ENCODE assay signal across 14 cellular contexts in genomic region chr15:81887913-81888312, GRCh38.
DNase-seq lines count a peak whose midpoint lies in the region; ATAC-seq and TF ChIP-seq lines count a peak whose summit lies in the region.
"Had no signal": no experiment of that assay in that cellular context is flagged by ENCODE, and none has a peak within 500 bp of the region (broad histone marks: within the 10 kb centered on the region; RNA-seq: fewer than 3 reads in every experiment).

No MANE protein-coding gene starts in this region.

- H2AFZ ChIP-seq in MM.1S (ENCODE audit: low read length) = no peak overlapping the region

- H3K9me2 ChIP-seq in MM.1S (replicated peaks; ENCODE audit: insufficient read depth, low read length) = no peaks in the 10 kb centered on the region

- ATAC-seq in HG02981 (IDR thresholded peaks at IDR 0.05; ENCODE audit: unreplicated experiment) = no peak
- ATAC-seq: activated CD4-positive, CD25-positive, alpha-beta regulatory T cell treated with anti-CD3 and anti-CD28 coated beads, Interleukin-2, amount 50 U/mL, for 24 hours had no signal

- no peaks in the 10 kb centered on the region for H4K20me1 ChIP-seq in MM.1S (ENCODE audit: insufficient read depth, low read length)

- H3K36me3 ChIP-seq in ascending aorta (no peaks in the 10 kb centered on the region), tibial artery (no peaks in the 10 kb centered on the region), MM.1S (replicated peaks; ENCODE audit: insufficient read depth, low read length) (no peaks in the 10 kb centered on the region), ovary (no peaks in the 10 kb centered on the region), thyroid gland (no peaks in the 10 kb centered on the region)

- no peaks in the 10 kb centered on the region for H3K79me2 ChIP-seq in MM.1S (ENCODE audit: low read length)

- H3F3A ChIP-seq in MM.1S (ENCODE audit: insufficient read depth, low read length) = no peaks in the 10 kb centered on the region

- TF ChIP-seq EP300 in ovary (IDR thresholded peaks at IDR 0.05) = no peak

- TF ChIP-seq CTCF in ascending aorta (IDR thresholded peaks at IDR 0.05) (no peak), foreskin fibroblast (IDR thresholded peaks at IDR 0.05; ENCODE audit: low read depth, low read length) (no peak), tibial artery (IDR thresholded peaks at IDR 0.05) (no peak), MM.1S (IDR thresholded peaks at IDR 0.05; ENCODE audit: low read length) (no peak), ovary (IDR thresholded peaks at IDR 0.05) (no peak), thyroid gland (IDR thresholded peaks at IDR 0.05) (no peak)

- H3K4me1 ChIP-seq in ascending aorta = peaks cover 3 to 17% of the 10 kb centered on the region in 2 donors
- peaks cover 0 to 38% (median 24%) of the 10 kb centered on the region in 4 donors for H3K4me1 ChIP-seq in tibial artery
- H3K4me1 ChIP-seq in MM.1S (ENCODE audit: low read length) = no peaks in the 10 kb centered on the region
- no peaks in the 10 kb centered on the region for H3K4me1 ChIP-seq in ovary (ENCODE audit: insufficient read depth)
- H3K4me1 ChIP-seq in thyroid gland = no peaks in the 10 kb centered on the region

- no peaks in the 10 kb centered on the region for H3K9me3 ChIP-seq in ascending aorta
- H3K9me3 ChIP-seq in tibial artery = no peaks in the 10 kb centered on the region
- H3K9me3 ChIP-seq in MM.1S (replicated peaks; ENCODE audit: insufficient read depth, low read length) = no peaks in the 10 kb centered on the region
- no peaks in the 10 kb centered on the region for H3K9me3 ChIP-seq in ovary
- no peaks in the 10 kb centered on the region for H3K9me3 ChIP-seq in thyroid gland

- H3K4me2 ChIP-seq in MM.1S (ENCODE audit: low read depth, low read length) = no peak overlapping the region

- intact Hi-C loops in ascending aorta (cut with DNase I) (loop anchor here (5.0 kb wide), 1 partner anchor 159 kb away; the partner anchor contains the start of gene MEX3B), tibial artery (cut with DNase I; ENCODE audit: low total_unique reads) (no loop called here), ovary (cut with DNase I) (no loop called here), thyroid gland (cut with DNase I) (no loop called here)

- H3K4me3 ChIP-seq in ascending aorta (no peak overlapping the region), foreskin fibroblast (ENCODE audit: low read depth in 1 of 2, low read length in 2 of 2) (no peak overlapping the region), tibial artery (no peak overlapping the region), MM.1S (ENCODE audit: low read length) (no peak overlapping the region), ovary (no peak overlapping the region), thyroid gland (replicated peaks in 1 of 3) (no peak overlapping the region)

- WGBS in ovary, 3 donors = 14 to 19% (median 16%) methylated on average over 2 of the region's 2 CpGs
- 80 to 84% methylated on average over 2 of the region's 2 CpGs for WGBS in thyroid gland, 2 donors

- DNase-seq in H4 (ENCODE audit: low spot score) (peak; percentile 10), ascending aorta (ENCODE audit: low spot score in 2 of 2) (no peak), foreskin fibroblast (peak; percentile 53 to 85), tibial artery (no peak), MM.1S (no peak), ovary (no peak), thyroid gland (no peak)
- DNase-seq: activated T-cell treated with anti-CD3 and anti-CD28 coated beads, Interleukin-2, amount 50 U/mL, for 1 hour; CD4-positive, CD25-positive, alpha-beta regulatory T cell; NCI-H146; stimulated activated CD4-positive, alpha-beta T cell treated with anti-CD3 and anti-CD28 coated beads, Interleukin-4, amount 100 ng/mL, for 24 hours; stimulated activated naive CD4-positive, alpha-beta T cell treated with Interleukin-2 at 50 U/mL for 16 hours had no signal

- no peak for TF ChIP-seq POLR2A in ovary (IDR thresholded peaks at IDR 0.05)
- TF ChIP-seq POLR2A in thyroid gland (IDR thresholded peaks at IDR 0.05) = no peak

- no peak overlapping the region for H3K9ac ChIP-seq in MM.1S (ENCODE audit: low read length)

- H3K27ac ChIP-seq in ascending aorta (peak overlapping the region; percentile 26 to 51), tibial artery (peak overlapping the region; percentile 6 to 54), MM.1S (ENCODE audit: low read length) (no peak overlapping the region), ovary (no peak overlapping the region), thyroid gland (no peak overlapping the region)

- no peaks in the 10 kb centered on the region for H3K27me3 ChIP-seq in ascending aorta
- no peaks in the 10 kb centered on the region for H3K27me3 ChIP-seq in tibial artery
- H3K27me3 ChIP-seq in MM.1S (replicated peaks; ENCODE audit: insufficient read depth, low read length) = no peaks in the 10 kb centered on the region
- no peaks in the 10 kb centered on the region for H3K27me3 ChIP-seq in ovary
- H3K27me3 ChIP-seq in thyroid gland = no peaks in the 10 kb centered on the region

Comparison
In these comparisons a context has a peak if more than half of its experiments do, and no peak if none do; other contexts are left out.
1. DNase-seq: peak in H4 (single experiment) and foreskin fibroblast (2 of 2); none in ascending aorta (0 of 2), tibial artery (0 of 2), MM.1S (single experiment), ovary (0 of 5) and thyroid gland (0 of 2).
2. H3K27ac ChIP-seq: peak in ascending aorta (2 of 2) and tibial artery (2 of 2); none in MM.1S (single experiment), ovary (0 of 2) and thyroid gland (0 of 3).